Comparison of ENCODE assay signal across 34 cellular contexts in genomic region chr20:46639587-46639986, GRCh38. TPM values are rescaled to one million over a fixed set of nuclear protein-coding genes. Genes with fewer than 3 reads are reported as not detected.
"Had no signal": no experiment of that assay in that cellular context is flagged by ENCODE, and none has a peak within 500 bp of the region (broad histone marks: within the 10 kb centered on the region; RNA-seq: fewer than 3 reads in every experiment).

No MANE protein-coding gene starts in this region.

- H3K4me1 ChIP-seq: Peyer's patch, SJSA1 had no signal

- H3K9ac ChIP-seq: SK-N-SH had no signal

- H3K27me3 Mint-ChIP-seq: activated CD4-positive, alpha-beta T cell treated with anti-CD3 and anti-CD28 coated beads, Interleukin-2, amount 10 ng/mL, durations not matched to agents 7 days and 5 days had no signal

- H3K4me1 Mint-ChIP-seq: activated CD4-positive, alpha-beta T cell treated with anti-CD3 and anti-CD28 coated beads for 36 hours; activated CD4-positive, alpha-beta T cell treated with anti-CD3 and anti-CD28 coated beads, Interleukin-2, amount 10 ng/mL, durations not matched to agents 7 days and 5 days; activated naive CD8-positive, alpha-beta T cell treated with anti-CD3 and anti-CD28 coated beads, Interleukin-2, amount 50 U/mL, for 24 hours; activated T-helper 17 cell treated with anti-CD3 and anti-CD28 coated beads, Interleukin-2, amount 50 U/mL, for 72 hours had no signal

- H3K27me3 ChIP-seq: MG63, Peyer's patch, SJSA1 had no signal

- H3K9me3 ChIP-seq: MG63, Peyer's patch, SJSA1, SK-N-SH had no signal

- H3K36me3 Mint-ChIP-seq: activated CD4-positive, alpha-beta memory T cell treated with anti-CD3 and anti-CD28 coated beads for 36 hours had no signal

- H3K36me3 ChIP-seq: MG63, Peyer's patch, SJSA1 had no signal

- H3K4me2 ChIP-seq: SK-N-SH had no signal

- H3K9me3 Mint-ChIP-seq: activated CD4-positive, alpha-beta memory T cell treated with anti-CD3 and anti-CD28 coated beads for 36 hours; activated CD4-positive, alpha-beta T cell treated with anti-CD3 and anti-CD28 coated beads, Interleukin-2, amount 10 ng/mL, durations not matched to agents 7 days and 5 days; activated naive CD8-positive, alpha-beta T cell treated with anti-CD3 and anti-CD28 coated beads, Interleukin-2, amount 50 U/mL, for 24 hours; activated T-cell treated with anti-CD3 and anti-CD28 coated beads, Interleukin-2, amount 50 U/mL, for 72 hours; activated T-helper 17 cell treated with anti-CD3 and anti-CD28 coated beads, Interleukin-2, amount 50 U/mL, for 72 hours; T-helper 1 cell treated with Interleukin-12 subunit alpha and Interleukin-12 subunit beta and Interleukin-4 antibody, amounts not matched to agents 30 μg/mL and 1 μg/mL, for 36 hours; T-helper 2 cell treated with Interferon-gamma antibody and Interleukin-4, amounts not matched to agents 5 μg/mL and 100 μg/mL, for 36 hours had no signal

- H3K4me3 Mint-ChIP-seq: activated CD4-positive, alpha-beta memory T cell treated with anti-CD3 and anti-CD28 coated beads for 36 hours; activated CD4-positive, alpha-beta T cell treated with anti-CD3 and anti-CD28 coated beads for 36 hours; activated CD4-positive, alpha-beta T cell treated with anti-CD3 and anti-CD28 coated beads, Interleukin-2, amount 10 ng/mL, durations not matched to agents 7 days and 5 days; activated naive CD8-positive, alpha-beta T cell; activated naive CD8-positive, alpha-beta T cell treated with anti-CD3 and anti-CD28 coated beads, Interleukin-2, amount 50 U/mL, for 24 hours; activated T-cell treated with anti-CD3 and anti-CD28 coated beads, Interleukin-2, amount 50 U/mL, for 72 hours; activated T-helper 17 cell treated with anti-CD3 and anti-CD28 coated beads, Interleukin-2, amount 50 U/mL, for 72 hours; brain; T-helper 1 cell treated with Interleukin-12 subunit alpha and Interleukin-12 subunit beta and Interleukin-4 antibody, amounts not matched to agents 30 μg/mL and 1 μg/mL, for 36 hours; T-helper 2 cell treated with Interferon-gamma antibody and Interleukin-4, amounts not matched to agents 5 μg/mL and 100 μg/mL, for 36 hours had no signal

- H3K4me3 ChIP-seq: MG63, Peyer's patch, SJSA1 had no signal

- FAIRE-seq: bronchial epithelial cell, TTC549 had no signal

- H3K27ac ChIP-seq: Peyer's patch, SJSA1 had no signal

- H3K27ac Mint-ChIP-seq: activated CD4-positive, alpha-beta memory T cell treated with anti-CD3 and anti-CD28 coated beads for 36 hours; activated CD4-positive, alpha-beta T cell treated with anti-CD3 and anti-CD28 coated beads for 36 hours; activated CD4-positive, alpha-beta T cell treated with anti-CD3 and anti-CD28 coated beads, Interleukin-2, amount 10 ng/mL, durations not matched to agents 7 days and 5 days; activated naive CD8-positive, alpha-beta T cell; activated naive CD8-positive, alpha-beta T cell treated with anti-CD3 and anti-CD28 coated beads, Interleukin-2, amount 50 U/mL, for 24 hours; activated T-cell treated with anti-CD3 and anti-CD28 coated beads, Interleukin-2, amount 50 U/mL, for 72 hours; activated T-helper 17 cell treated with anti-CD3 and anti-CD28 coated beads, Interleukin-2, amount 50 U/mL, for 72 hours; T-helper 1 cell treated with Interleukin-12 subunit alpha and Interleukin-12 subunit beta and Interleukin-4 antibody, amounts not matched to agents 30 μg/mL and 1 μg/mL, for 36 hours; T-helper 2 cell treated with Interferon-gamma antibody and Interleukin-4, amounts not matched to agents 5 μg/mL and 100 μg/mL, for 36 hours had no signal

- DNase-seq: activated CD4-positive, alpha-beta memory T cell treated with anti-CD3 and anti-CD28 coated beads for 36 hours; activated CD4-positive, alpha-beta T cell treated with anti-CD3 and anti-CD28 coated beads for 36 hours; activated CD4-positive, alpha-beta T cell treated with anti-CD3 and anti-CD28 coated beads, Interleukin-2, amount 10 ng/mL, durations not matched to agents 7 days and 5 days; activated gamma-delta T cell; activated naive CD4-positive, alpha-beta T cell treated with Interleukin-2 at 50 U/mL for 16 hours; activated naive CD8-positive, alpha-beta T cell treated with anti-CD3 and anti-CD28 coated beads, Interleukin-2, amount 50 U/mL, for 24 hours; activated T-cell treated with anti-CD3 and anti-CD28 coated beads, Interleukin-2, amount 50 U/mL, for 1 hour; activated T-cell treated with anti-CD3 and anti-CD28 coated beads, Interleukin-2, amount 50 U/mL, for 72 hours; anterior cingulate cortex; caudate nucleus; cerebellar nuclear complex; Karpas-422; MG63; NCI-H1048; NCI-H1105 treated with DMSO at 0.1 percent for 48 hours; NCI-H1436; NCI-H1694 treated with DMSO at 0.1 percent for 48 hours; NCI-H2029; NCI-H345; NCI-H524 treated with DMSO at 0.1 percent for 48 hours; PC-3; Peyer's patch; RPMI8226; SHP77 treated with DMSO at 0.1 percent for 48 hours; SK-N-SH had no signal

RNA-seq across cellular contexts. Expression of gene SLC13A3, which starts 11.7 kb away (rescaled TPM):
- total RNA-seq: activated T-helper 17 cell treated with anti-CD3 and anti-CD28 coated beads, Interleukin-2, amount 50 U/mL, for 72 hours; NCI-H460; PC-3; SJSA1 had no signal
